ENCODE assay signal across 8 cellular contexts in the genomic region with DNA sequence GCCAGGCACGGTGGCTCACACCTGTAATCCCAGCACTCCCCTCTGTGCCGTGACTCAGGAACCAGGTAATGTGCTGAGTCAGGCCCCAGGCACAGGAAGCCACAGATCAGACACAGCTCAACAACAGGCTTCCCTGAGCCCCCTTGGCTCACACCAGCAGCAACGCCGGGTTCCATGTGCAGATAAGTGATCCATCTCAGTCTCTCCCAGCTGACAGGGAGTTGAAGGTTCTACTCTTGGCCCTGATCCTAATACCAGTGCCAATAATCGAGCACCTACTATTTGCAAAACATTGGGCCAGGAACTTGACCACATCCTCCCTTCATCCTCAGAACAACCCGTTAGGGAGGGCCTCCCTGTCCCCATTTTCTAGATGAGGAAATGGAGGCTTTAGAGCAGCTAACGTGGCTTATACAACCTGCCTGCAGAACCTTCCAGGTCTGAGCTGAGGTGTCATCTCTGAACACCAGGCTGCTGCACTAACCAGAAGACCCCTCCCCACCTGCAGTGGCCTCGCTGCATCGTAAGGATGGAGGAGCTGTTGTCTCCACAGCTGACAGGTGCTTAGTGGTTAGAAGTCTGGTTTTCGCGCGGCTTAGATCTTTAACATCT.
DNase-seq lines count a peak whose midpoint lies in the region; ATAC-seq, FAIRE-seq and TF ChIP-seq lines count a peak whose summit lies in the region.

No MANE protein-coding gene starts in this region.

- ATAC-seq in HG03354 (IDR thresholded peaks at IDR 0.05; ENCODE audit: poor library complexity, severe bottlenecking, unreplicated experiment) (peak; percentile 42), naive B cell (ENCODE audit: low read depth in 2 of 2) (peak; percentile 34 to 42)

- H3K27me3 Mint-ChIP-seq in naive B cell (no peaks in the 10 kb centered on the region), Calu3 (ENCODE audit: unreplicated experiment) (no peaks in the 10 kb centered on the region)

- no TSS peak for BruUV-seq in Calu3 (replicated peaks; lab: Mats Ljungman, UMichigan)

- TF ChIP-seq CTCF in GM13977 (IDR thresholded peaks at IDR 0.05; ENCODE audit: extremely low read depth, insufficient read depth, missing control alignments) (no peak), Calu3 (IDR thresholded peaks at IDR 0.05; ENCODE audit: unreplicated experiment) (no peak)

- peaks cover 0 to 3% (median 0%) of the 10 kb centered on the region in 7 donors for H3K9me3 Mint-ChIP-seq in naive B cell
- H3K9me3 Mint-ChIP-seq in Calu3 (ENCODE audit: low read depth, unreplicated experiment): no peaks in the 10 kb centered on the region

- in situ Hi-C loops in GM13977 (cut with MboI; ENCODE audit: low pct_unique_long_range_greater_than_20kb, low sequenced_read_pairs, unreplicated experiment): no loop called here

- peak overlapping the region; percentile 79 to 97 (median 92) for H3K27ac Mint-ChIP-seq in naive B cell
- no peak overlapping the region for H3K27ac Mint-ChIP-seq in Calu3 (ENCODE audit: unreplicated experiment)

- CTCF ChIA-PET in Calu3 (lab: Charles Lee): interaction anchor here (0.5 to 0.7 kb wide), 3 partner anchors 51 to 1351 kb away, joined by 3 read pairs; no protein-coding TSS in a partner anchor

- FAIRE-seq in frontal cortex (lab: Jason Lieb, UNC): no peak

- H3K4me3 Mint-ChIP-seq in naive B cell (peak overlapping the region; percentile 81 to 94 (median 93)), Calu3 (ENCODE audit: low read depth, unreplicated experiment) (no peak overlapping the region)

- H3K4me1 Mint-ChIP-seq in naive B cell: peaks cover 38 to 65% (median 48%) of the 10 kb centered on the region in 3 donors
- H3K4me1 Mint-ChIP-seq in Calu3 (ENCODE audit: low read depth, unreplicated experiment): no peaks in the 10 kb centered on the region

- DNase-seq in GM13977 (ENCODE audit: low spot score) (peak; percentile 56), activated T-cell treated with anti-CD3 and anti-CD28 coated beads for 48 hours (ENCODE audit: low read depth) (peak; percentile 52), naive B cell (no peak), inferior parietal cortex (ENCODE audit: extremely low spot score) (no peak), Calu3 (no peak), Ammon's horn (ENCODE audit: low spot score) (no peak), frontal cortex (ENCODE audit: low spot score in 2 of 2) (no peak)

- intact Hi-C loops in Calu3 (cut with micrococcal nuclease; ENCODE audit: unreplicated experiment): no loop called here

- H3K36me3 Mint-ChIP-seq in naive B cell (no peaks in the 10 kb centered on the region), Calu3 (ENCODE audit: insufficient read depth, unreplicated experiment) (no peaks in the 10 kb centered on the region)

Comparison
In these comparisons a context has a peak if more than half of its experiments do, and no peak if none do; other contexts are left out.
1. DNase-seq: peak in GM13977 (single experiment) and activated T-cell treated with anti-CD3 and anti-CD28 coated beads for 48 hours (single experiment); none in naive B cell (single experiment), inferior parietal cortex (single experiment), Calu3 (single experiment), Ammon's horn (single experiment) and frontal cortex (0 of 2).